ENCODE assay signal across 1 cellular context in the genomic region with DNA sequence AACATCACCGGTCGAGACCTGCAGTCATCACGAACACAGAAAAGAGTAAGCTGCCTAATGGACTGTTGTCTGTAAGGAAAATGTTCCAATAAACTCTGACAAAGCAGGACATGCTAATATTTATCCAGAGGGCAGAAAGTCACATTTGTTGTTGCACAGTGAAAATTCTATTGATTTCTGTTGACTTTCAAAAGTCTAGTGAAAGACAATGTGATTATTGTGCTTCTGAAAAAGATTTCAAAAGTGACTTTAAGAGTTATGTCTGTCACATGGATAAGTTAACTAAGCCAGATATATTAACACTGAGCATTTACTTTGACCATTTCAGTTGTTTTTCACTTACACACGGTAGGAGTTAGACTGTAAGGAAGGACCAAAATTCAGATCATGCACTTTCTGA.
TF ChIP-seq lines count a peak whose summit lies in the region.

No MANE protein-coding gene starts in this region.

TF ChIP-seq in HepG2, 621 proteins besides CTCF, POLR2A, EP300 and RAD21 (continued from another document and continues in another):
- TF ChIP-seq ZMAT3 (CRISPR knock-in tag; conservative IDR thresholded peaks at IDR 0.05) (no peak), SSRP1 (CRISPR knock-in tag; IDR thresholded peaks at IDR 0.05) (no peak), ARID2 (CRISPR knock-in tag; IDR thresholded peaks at IDR 0.05; ENCODE audit: borderline replicate concordance) (no peak), SMAD3 (CRISPR knock-in tag; IDR thresholded peaks at IDR 0.05) (peak; percentile 57; the same call in 1 of the 2 replicates), ATF4 (CRISPR knock-in tag; IDR thresholded peaks at IDR 0.05) (0 out of 4 replicates have a peak, but pooled peaks of 1 of the 2 experiments have one; percentile 50), ZNF589 (CRISPR knock-in tag; conservative IDR thresholded peaks at IDR 0.05) (no peak), KLF9 (CRISPR knock-in tag; IDR thresholded peaks at IDR 0.05; ENCODE audit: low read depth) (no peak), ETV5 (CRISPR knock-in tag; IDR thresholded peaks at IDR 0.05; ENCODE audit: borderline replicate concordance) (no peak; the same call in 1 of the 2 replicates), ZNF878 (CRISPR knock-in tag; IDR thresholded peaks at IDR 0.05) (no peak), ZHX2 (IDR thresholded peaks at IDR 0.05; ENCODE audit: low read depth) (no peak), ZHX2 (CRISPR knock-in tag; IDR thresholded peaks at IDR 0.05; ENCODE audit: borderline replicate concordance) (no peak), TCF7 (IDR thresholded peaks at IDR 0.05; ENCODE audit: low read depth) (peak; percentile 36; the same call in 1 of the 2 replicates), NAIF1 (CRISPR knock-in tag; IDR thresholded peaks at IDR 0.05; ENCODE audit: borderline replicate concordance) (no peak), ZNF619 (CRISPR knock-in tag; IDR thresholded peaks at IDR 0.05) (no peak), POLR2AphosphoS2 (IDR thresholded peaks at IDR 0.05; ENCODE audit: low read depth, low read length) (no peak), ZNF782 (CRISPR knock-in tag; IDR thresholded peaks at IDR 0.05; ENCODE audit: borderline replicate concordance) (no peak), GATAD2A (CRISPR knock-in tag; IDR thresholded peaks at IDR 0.05) (peak; percentile 94), ZNF740 (CRISPR knock-in tag; IDR thresholded peaks at IDR 0.05) (no peak), ZNF598 (CRISPR knock-in tag; IDR thresholded peaks at IDR 0.05; ENCODE audit: borderline replicate concordance) (no peak), HNRNPL (IDR thresholded peaks at IDR 0.05; ENCODE audit: low read depth, low read length) (no peak), CSRNP2 (CRISPR knock-in tag; conservative IDR thresholded peaks at IDR 0.05; ENCODE audit: low read depth) (no peak), ZNF513 (CRISPR knock-in tag; conservative IDR thresholded peaks at IDR 0.05) (no peak), EHMT2 (IDR thresholded peaks at IDR 0.05; ENCODE audit: borderline replicate concordance, low read depth, low read length) (no peak), PAX8 (CRISPR knock-in tag; IDR thresholded peaks at IDR 0.05; ENCODE audit: borderline replicate concordance) (no peak), ZNF790 (CRISPR knock-in tag; IDR thresholded peaks at IDR 0.05; ENCODE audit: borderline replicate concordance) (no peak), TP53 (CRISPR knock-in tag; conservative IDR thresholded peaks at IDR 0.05) (no peak), SIX4 (CRISPR knock-in tag; IDR thresholded peaks at IDR 0.05) (no peak), ZNF460 (CRISPR knock-in tag; IDR thresholded peaks at IDR 0.05; ENCODE audit: borderline replicate concordance) (no peak), AGO1 (IDR thresholded peaks at IDR 0.05; ENCODE audit: low read depth, low read length, poor library complexity, severe bottlenecking) (no peak), ZNF468 (CRISPR knock-in tag; IDR thresholded peaks at IDR 0.05) (no peak), MXI1 (IDR thresholded peaks at IDR 0.05; ENCODE audit: borderline replicate concordance, low read depth, low read length) (peak; percentile 11; the same call in 1 of the 3 replicates), HOXD1 (CRISPR knock-in tag; IDR thresholded peaks at IDR 0.05) (no peak), FOXP1 (IDR thresholded peaks at IDR 0.05) (peak; percentile 83), FOXP1 (CRISPR knock-in tag; IDR thresholded peaks at IDR 0.05) (peak; percentile 90), ZNF232 (CRISPR knock-in tag; IDR thresholded peaks at IDR 0.05; ENCODE audit: borderline replicate concordance) (no peak), ZNF558 (CRISPR knock-in tag; IDR thresholded peaks at IDR 0.05; ENCODE audit: borderline replicate concordance) (no peak), KDM2A (CRISPR knock-in tag; IDR thresholded peaks at IDR 0.05; ENCODE audit: borderline replicate concordance, low read depth) (no peak), ZNF33A (CRISPR knock-in tag; IDR thresholded peaks at IDR 0.05; ENCODE audit: borderline replicate concordance) (no peak), ZNF644 (CRISPR knock-in tag; IDR thresholded peaks at IDR 0.05; ENCODE audit: low read depth) (no peak), ZNF83 (CRISPR knock-in tag; IDR thresholded peaks at IDR 0.05; ENCODE audit: borderline replicate concordance) (no peak), ZNF781 (CRISPR knock-in tag; IDR thresholded peaks at IDR 0.05; ENCODE audit: borderline replicate concordance, not compliant biosample characterization) (no peak), ELF3 (CRISPR knock-in tag; IDR thresholded peaks at IDR 0.05) (peak; percentile 48), ZNF235 (CRISPR knock-in tag; IDR thresholded peaks at IDR 0.05; ENCODE audit: borderline replicate concordance) (no peak), ZMAT5 (CRISPR knock-in tag; IDR thresholded peaks at IDR 0.05; ENCODE audit: borderline replicate concordance, low read depth) (no peak), RBFOX2 (IDR thresholded peaks at IDR 0.05; ENCODE audit: low read depth, low read length) (no peak), DNMT3B (CRISPR knock-in tag; conservative IDR thresholded peaks at IDR 0.05) (no peak), MEF2D (CRISPR knock-in tag; IDR thresholded peaks at IDR 0.05) (no peak), HIVEP1 (CRISPR knock-in tag; IDR thresholded peaks at IDR 0.05) (no peak), SRF (IDR thresholded peaks at IDR 0.05; ENCODE audit: low read depth, low read length) (no peak), PHF21A (CRISPR knock-in tag; IDR thresholded peaks at IDR 0.05) (peak; percentile 34; the same call in 1 of the 2 replicates)
- TF ChIP-seq, protein P1, sequence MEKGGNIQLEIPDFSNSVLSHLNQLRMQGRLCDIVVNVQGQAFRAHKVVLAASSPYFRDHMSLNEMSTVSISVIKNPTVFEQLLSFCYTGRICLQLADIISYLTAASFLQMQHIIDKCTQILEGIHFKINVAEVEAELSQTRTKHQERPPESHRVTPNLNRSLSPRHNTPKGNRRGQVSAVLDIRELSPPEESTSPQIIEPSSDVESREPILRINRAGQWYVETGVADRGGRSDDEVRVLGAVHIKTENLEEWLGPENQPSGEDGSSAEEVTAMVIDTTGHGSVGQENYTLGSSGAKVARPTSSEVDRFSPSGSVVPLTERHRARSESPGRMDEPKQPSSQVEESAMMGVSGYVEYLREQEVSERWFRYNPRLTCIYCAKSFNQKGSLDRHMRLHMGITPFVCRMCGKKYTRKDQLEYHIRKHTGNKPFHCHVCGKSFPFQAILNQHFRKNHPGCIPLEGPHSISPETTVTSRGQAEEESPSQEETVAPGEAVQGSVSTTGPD (CRISPR knock-in tag; IDR thresholded peaks at IDR 0.05), result no peak
- TF ChIP-seq, protein P2, sequence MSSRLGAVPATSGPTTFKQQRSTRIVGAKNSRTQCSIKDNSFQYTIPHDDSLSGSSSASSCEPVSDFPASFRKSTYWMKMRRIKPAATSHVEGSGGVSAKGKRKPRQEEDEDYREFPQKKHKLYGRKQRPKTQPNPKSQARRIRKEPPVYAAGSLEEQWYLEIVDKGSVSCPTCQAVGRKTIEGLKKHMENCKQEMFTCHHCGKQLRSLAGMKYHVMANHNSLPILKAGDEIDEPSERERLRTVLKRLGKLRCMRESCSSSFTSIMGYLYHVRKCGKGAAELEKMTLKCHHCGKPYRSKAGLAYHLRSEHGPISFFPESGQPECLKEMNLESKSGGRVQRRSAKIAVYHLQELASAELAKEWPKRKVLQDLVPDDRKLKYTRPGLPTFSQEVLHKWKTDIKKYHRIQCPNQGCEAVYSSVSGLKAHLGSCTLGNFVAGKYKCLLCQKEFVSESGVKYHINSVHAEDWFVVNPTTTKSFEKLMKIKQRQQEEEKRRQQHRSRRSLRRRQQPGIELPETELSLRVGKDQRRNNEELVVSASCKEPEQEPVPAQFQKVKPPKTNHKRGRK (CRISPR knock-in tag; IDR thresholded peaks at IDR 0.05), result no peak
